ENCODE assay signal across 8 cellular contexts in genomic region chr17:18141210-18141803, GRCh38. TPM values are rescaled to one million over a fixed set of nuclear protein-coding genes. Genes with fewer than 3 reads are reported as not detected.
A peak's percentile ranks its signal among the peaks of the same experiment; 100 is the strongest.
DNase-seq lines count a peak whose midpoint lies in the region; ATAC-seq and TF ChIP-seq lines count a peak whose summit lies in the region.

No MANE protein-coding gene starts in this region.

- no peak overlapping the region for H3K4me3 ChIP-seq in GM12865 (ENCODE audit: low read depth, low read length)
- no peak overlapping the region for H3K4me3 ChIP-seq in lower leg skin (ENCODE audit: low read depth, poor library complexity, severe bottlenecking)

- H3K27ac ChIP-seq in foreskin keratinocyte = no peak overlapping the region

- no peak overlapping the region for H3K27ac Mint-ChIP-seq in activated CD8-positive, alpha-beta T cell treated with anti-CD3 and anti-CD28 coated beads, Interleukin-2, amount 10 ng/mL, durations not matched to agents 7 days and 5 days

- H3K36me3 Mint-ChIP-seq in activated CD8-positive, alpha-beta T cell treated with anti-CD3 and anti-CD28 coated beads, Interleukin-2, amount 10 ng/mL, durations not matched to agents 7 days and 5 days (ENCODE audit: low read depth) = no peaks in the 10 kb centered on the region

- CTCF ChIA-PET in activated CD8-positive, alpha-beta T cell treated with anti-CD3 and anti-CD28 coated beads, Interleukin-2, amount 10 ng/mL, durations not matched to agents 7 days and 5 days (lab: Charles Lee) = interaction anchor here (0.6 to 2.4 kb wide), 7 partner anchors 11 to 75 kb away, joined by 3 to 19 read pairs (median 4); partner anchors contain the start of gene ALKBH5

- POLR2A ChIA-PET in activated CD8-positive, alpha-beta T cell treated with anti-CD3 and anti-CD28 coated beads, Interleukin-2, amount 10 ng/mL, durations not matched to agents 7 days and 5 days (lab: Charles Lee) = interaction anchor here (0.9 kb wide), 1 partner anchor 43 kb away, joined by 4 read pairs; the partner anchor contains the start of gene ALKBH5

- intact Hi-C loops in lower leg skin (cut with DNase I; ENCODE audit: low total_unique reads) = no loop called here

- no peak for TF ChIP-seq POLR2A in lower leg skin (IDR thresholded peaks at IDR 0.05)

- H3K27me3 Mint-ChIP-seq in activated CD8-positive, alpha-beta T cell treated with anti-CD3 and anti-CD28 coated beads, Interleukin-2, amount 10 ng/mL, durations not matched to agents 7 days and 5 days (ENCODE audit: low read depth) = no peaks in the 10 kb centered on the region

- peaks cover 2% of the 10 kb centered on the region for H3K4me1 Mint-ChIP-seq in activated CD8-positive, alpha-beta T cell treated with anti-CD3 and anti-CD28 coated beads, Interleukin-2, amount 10 ng/mL, durations not matched to agents 7 days and 5 days (ENCODE audit: low read depth)

- 31 to 32% methylated on average over 9 of the region's 9 CpGs for WGBS in lower leg skin, 2 donors

- H3K4me1 ChIP-seq in foreskin keratinocyte = no peaks in the 10 kb centered on the region

- no peak overlapping the region for H3K4me3 Mint-ChIP-seq in activated CD8-positive, alpha-beta T cell treated with anti-CD3 and anti-CD28 coated beads, Interleukin-2, amount 10 ng/mL, durations not matched to agents 7 days and 5 days

- peak; percentile 59 for ATAC-seq in activated CD8-positive, alpha-beta T cell treated with anti-CD3 and anti-CD28 coated beads, Interleukin-2, amount 10 ng/mL, durations not matched to agents 7 days and 5 days
- no peak for ATAC-seq in foreskin keratinocyte
- ATAC-seq in GM19023 (IDR thresholded peaks at IDR 0.05; ENCODE audit: unreplicated experiment) = no peak

- H3K27me3 ChIP-seq in foreskin keratinocyte = peaks cover 11% of the 10 kb centered on the region

- DNase-seq in AML-193 (lab: John Stamatoyannopoulos, UW) = peak; percentile 32
- peak; percentile 59 for DNase-seq in GM12865 (ENCODE audit: low read depth)
- DNase-seq in NCI-H2171 treated with DMSO at 0.1 percent for 48 hours (lab: John Stamatoyannopoulos, UW) = peak; percentile 66
- DNase-seq in activated CD8-positive, alpha-beta T cell treated with anti-CD3 and anti-CD28 coated beads, Interleukin-2, amount 10 ng/mL, durations not matched to agents 7 days and 5 days = peak; percentile 68
- DNase-seq in foreskin keratinocyte = peak in 1 of 2 donors; percentile 29
- peak; percentile 81 for DNase-seq in pons (ENCODE audit: low spot score)
- DNase-seq in lower leg skin (ENCODE audit: low spot score in 2 of 2) = no peak

- no peaks in the 10 kb centered on the region for H3K9me3 Mint-ChIP-seq in activated CD8-positive, alpha-beta T cell treated with anti-CD3 and anti-CD28 coated beads, Interleukin-2, amount 10 ng/mL, durations not matched to agents 7 days and 5 days (ENCODE audit: insufficient read depth)

- TF ChIP-seq CTCF in GM12865 (IDR thresholded peaks at IDR 0.05; ENCODE audit: insufficient read depth, low read depth, low read length, missing control alignments) (peak; percentile 45), foreskin keratinocyte (conservative IDR thresholded peaks at IDR 0.05) (peak; percentile 81), lower leg skin (IDR thresholded peaks at IDR 0.05) (no peak)

RNA-seq across cellular contexts. Expression of gene MYO15A, which starts 32.8 kb away (rescaled TPM):
- total RNA-seq in activated CD8-positive, alpha-beta T cell treated with anti-CD3 and anti-CD28 coated beads, Interleukin-2, amount 10 ng/mL, durations not matched to agents 7 days and 5 days = under 1 TPM; 0.34 TPM
- total RNA-seq in foreskin keratinocyte = 0.32 and 0.37 TPM in 2 replicates
- polyA plus RNA-seq in foreskin keratinocyte = 0.16 and 0.38 TPM in 2 replicates
- total RNA-seq in lower leg skin = under 1 TPM; 0.30 to 0.68 (median 0.50) TPM

RNA-seq across cellular contexts. Expression of gene ALKBH5, which starts 42.3 kb away (rescaled TPM):
- total RNA-seq in activated CD8-positive, alpha-beta T cell treated with anti-CD3 and anti-CD28 coated beads, Interleukin-2, amount 10 ng/mL, durations not matched to agents 7 days and 5 days = 100 to 1,000 TPM; 117 to 121 TPM
- 79.7 and 87.7 TPM in 2 replicates for total RNA-seq in foreskin keratinocyte
- polyA plus RNA-seq in foreskin keratinocyte = 54.0 and 59.2 TPM in 2 replicates
- 10 to 100 TPM; 56.0 to 87.2 (median 76.4) TPM for total RNA-seq in lower leg skin

RNA-seq across cellular contexts. Expression of gene DRG2, which starts 53.6 kb away (rescaled TPM):
- total RNA-seq in activated CD8-positive, alpha-beta T cell treated with anti-CD3 and anti-CD28 coated beads, Interleukin-2, amount 10 ng/mL, durations not matched to agents 7 days and 5 days = 10 to 100 TPM; 48.1 to 53.5 TPM
- total RNA-seq in foreskin keratinocyte = 40.3 and 42.1 TPM in 2 replicates
- 41.6 and 43.0 TPM in 2 replicates for polyA plus RNA-seq in foreskin keratinocyte
- total RNA-seq in lower leg skin = 10 to 100 TPM; 33.5 to 44.5 (median 37.4) TPM

Comparison
In these comparisons a context has a peak if more than half of its experiments do, and no peak if none do; other contexts are left out.
1. DNase-seq: peak in AML-193 (2 of 2), GM12865 (single experiment), NCI-H2171 treated with DMSO at 0.1 percent for 48 hours (single experiment), activated CD8-positive, alpha-beta T cell treated with anti-CD3 and anti-CD28 coated beads, Interleukin-2, amount 10 ng/mL, durations not matched to agents 7 days and 5 days (single experiment) and pons (single experiment); none in lower leg skin (0 of 2).
2. CTCF ChIP-seq: peak in GM12865 (single experiment) and foreskin keratinocyte (single experiment); none in lower leg skin (0 of 3).